19 cellular contexts compared by ENCODE assay signal in the genomic region with DNA sequence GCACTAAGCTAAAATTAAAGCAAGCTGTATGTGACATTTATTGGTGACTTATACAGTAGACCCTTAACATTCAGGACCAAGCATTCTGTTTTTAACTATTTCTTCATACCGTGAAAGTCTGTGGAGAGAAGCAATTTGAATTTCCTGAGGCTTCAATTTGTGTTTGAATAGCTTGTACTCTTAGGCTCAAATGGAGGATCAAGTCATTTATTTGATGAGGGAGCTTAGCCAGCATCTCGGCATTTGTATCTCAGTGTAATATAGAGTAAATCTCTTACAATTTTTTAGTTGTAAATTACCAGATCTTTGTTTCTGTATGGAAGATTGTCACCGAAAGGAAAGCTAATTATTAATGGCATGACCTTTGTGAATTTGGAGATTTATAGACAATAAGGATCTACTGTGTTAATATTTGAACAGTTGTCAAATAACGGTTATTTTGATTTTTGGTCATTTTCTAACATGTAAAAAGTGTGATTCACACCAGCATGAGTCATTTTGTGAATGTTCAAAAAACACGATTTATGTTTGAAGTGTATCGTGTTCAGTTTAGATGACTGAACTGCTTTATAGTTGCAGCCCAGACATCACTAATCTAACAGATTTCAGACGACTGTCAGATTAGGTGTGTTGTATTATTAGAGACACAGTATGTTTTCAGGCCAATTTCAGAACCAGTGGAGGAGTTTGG.
DNase-seq lines count a peak whose midpoint lies in the region; ATAC-seq and TF ChIP-seq lines count a peak whose summit lies in the region.
"Had no signal": no experiment of that assay in that cellular context is flagged by ENCODE, and none has a peak within 500 bp of the region (broad histone marks: within the 10 kb centered on the region; RNA-seq: fewer than 3 reads in every experiment).

No MANE protein-coding gene starts in this region.

- no peak for TF ChIP-seq CTCF in brain (conservative IDR thresholded peaks at IDR 0.05)
- TF ChIP-seq CTCF in nephron (IDR thresholded peaks at IDR 0.05; ENCODE audit: unreplicated experiment in 3 of 3): no peak

- H3K9me3 Mint-ChIP-seq in brain (no peaks in the 10 kb centered on the region), nephron (no peaks in the 10 kb centered on the region)
- H3K9me3 Mint-ChIP-seq: activated naive CD4-positive, alpha-beta T cell treated with anti-CD3 and anti-CD28 coated beads, Interleukin-2, amount 50 U/mL, for 24 hours; CD8-positive, alpha-beta memory T cell; T-cell had no signal

- H3K27ac Mint-ChIP-seq in brain (peak overlapping the region; percentile 87 to 97 (median 89)), nephron (peak overlapping the region in 2 of 3 experiments; percentile 18 to 27)
- H3K27ac Mint-ChIP-seq: activated naive CD4-positive, alpha-beta T cell treated with anti-CD3 and anti-CD28 coated beads, Interleukin-2, amount 50 U/mL, for 24 hours; T-cell had no signal

- no peaks in the 10 kb centered on the region for H3K27me3 Mint-ChIP-seq in brain
- H3K27me3 Mint-ChIP-seq in nephron (ENCODE audit: low read depth): no peaks in the 10 kb centered on the region
- H3K27me3 Mint-ChIP-seq: activated naive CD4-positive, alpha-beta T cell treated with anti-CD3 and anti-CD28 coated beads, Interleukin-2, amount 50 U/mL, for 24 hours; CD8-positive, alpha-beta memory T cell; T-cell had no signal

- peak; percentile 50 for DNase-seq in NCI-H146 (lab: John Stamatoyannopoulos, UW)
- no peak for DNase-seq in NCI-H146 treated with DMSO at 0.1 percent for 48 hours (lab: John Stamatoyannopoulos, UW; ENCODE audit: unreplicated experiment)
- DNase-seq in NCI-H345 (lab: John Stamatoyannopoulos, UW): peak; percentile 51
- DNase-seq in NCI-H446 (lab: John Stamatoyannopoulos, UW): no peak
- DNase-seq in NCI-H2029 treated with DMSO at 0.1 percent for 48 hours (lab: John Stamatoyannopoulos, UW): no peak
- DNase-seq: caudate nucleus; CD8-positive, alpha-beta memory T cell; GM23248; Kasumi-1; kidney glomerular epithelial cell; mucosa of descending colon; NCI-H2171 treated with DMSO at 0.1 percent for 48 hours; OCI-M1; ovary; T-cell had no signal

- H3K4me3 Mint-ChIP-seq in brain (peak overlapping the region in 3 of 5 experiments; percentile 44 to 68 (median 53)), nephron (no peak overlapping the region)
- H3K4me3 Mint-ChIP-seq: activated naive CD4-positive, alpha-beta T cell treated with anti-CD3 and anti-CD28 coated beads, Interleukin-2, amount 50 U/mL, for 24 hours; CD8-positive, alpha-beta memory T cell; T-cell had no signal

- H3K4me1 Mint-ChIP-seq in brain (peaks cover 76% of the 10 kb centered on the region), nephron (peaks cover 44% of the 10 kb centered on the region)
- H3K4me1 Mint-ChIP-seq: activated naive CD4-positive, alpha-beta T cell treated with anti-CD3 and anti-CD28 coated beads, Interleukin-2, amount 50 U/mL, for 24 hours; CD8-positive, alpha-beta memory T cell; T-cell had no signal

- no peak for ATAC-seq in GM21737 (IDR thresholded peaks at IDR 0.05; ENCODE audit: unreplicated experiment)
- ATAC-seq: mucosa of descending colon, T-cell had no signal

- H3K36me3 Mint-ChIP-seq in brain (no peaks in the 10 kb centered on the region), nephron (ENCODE audit: low read depth) (no peaks in the 10 kb centered on the region)

Comparison
In these comparisons a context has a peak if more than half of its experiments do, and no peak if none do; other contexts are left out.
1. DNase-seq: peak in NCI-H146 (single experiment) and NCI-H345 (single experiment); none in NCI-H146 treated with DMSO at 0.1 percent for 48 hours (single experiment), NCI-H446 (0 of 2) and NCI-H2029 treated with DMSO at 0.1 percent for 48 hours (single experiment).
2. H3K4me3 Mint-ChIP-seq: peak in brain (3 of 5); none in nephron (0 of 3).